20 cellular contexts compared by ENCODE assay signal in the genomic region with DNA sequence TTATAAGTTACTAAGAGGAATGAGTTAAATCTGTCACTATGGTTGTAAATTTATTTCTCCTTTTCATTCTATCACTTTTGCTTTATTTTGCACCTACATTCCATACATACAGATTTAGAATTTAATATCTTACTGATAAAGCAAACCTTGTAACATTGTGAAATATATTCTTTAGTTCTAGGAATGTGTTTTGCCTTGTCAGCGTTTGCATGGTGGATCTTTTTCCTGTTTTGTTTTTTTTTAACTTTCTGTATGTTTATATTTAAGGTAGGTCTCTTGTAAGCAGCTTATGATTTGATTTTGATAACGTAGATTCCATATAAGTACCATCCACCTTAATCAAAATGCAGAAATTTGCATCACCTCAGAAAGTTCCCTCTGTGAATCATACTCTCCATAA. TPM values are rescaled to one million over a fixed set of nuclear protein-coding genes. Genes with fewer than 3 reads are reported as not detected.
DNase-seq lines count a peak whose midpoint lies in the region; ATAC-seq, FAIRE-seq and TF ChIP-seq lines count a peak whose summit lies in the region.
"Had no signal": no experiment of that assay in that cellular context is flagged by ENCODE, and none has a peak within 500 bp of the region (broad histone marks: within the 10 kb centered on the region; RNA-seq: fewer than 3 reads in every experiment).

No MANE protein-coding gene starts in this region.

- intact Hi-C loops in activated CD4-positive, alpha-beta T cell treated with anti-CD3 and anti-CD28 coated beads for 36 hours (cut with DNase I, micrococcal nuclease), result no loop called here
- intact Hi-C loops in activated CD4-positive, alpha-beta T cell treated with anti-CD3 and anti-CD28 coated beads, Interleukin-2, amount 10 ng/mL, durations not matched to agents 24 days and 14 days (cut with micrococcal nuclease), result no loop called here

- no peaks in the 10 kb centered on the region for H3K27me3 Mint-ChIP-seq in activated CD4-positive, alpha-beta T cell treated with anti-CD3 and anti-CD28 coated beads for 36 hours
- H3K27me3 Mint-ChIP-seq in activated CD4-positive, alpha-beta T cell treated with anti-CD3 and anti-CD28 coated beads, Interleukin-2, amount 10 ng/mL, durations not matched to agents 24 days and 14 days, result no peaks in the 10 kb centered on the region
- no peaks in the 10 kb centered on the region for H3K27me3 Mint-ChIP-seq in activated naive CD8-positive, alpha-beta T cell
- no peaks in the 10 kb centered on the region for H3K27me3 Mint-ChIP-seq in activated naive CD8-positive, alpha-beta T cell treated with anti-CD3 and anti-CD28 coated beads for 36 hours
- H3K27me3 Mint-ChIP-seq in central memory CD8-positive, alpha-beta T cell, result no peaks in the 10 kb centered on the region
- H3K27me3 Mint-ChIP-seq: CD4-positive, alpha-beta memory T cell had no signal

- H3K27ac Mint-ChIP-seq in activated CD4-positive, alpha-beta T cell treated with anti-CD3 and anti-CD28 coated beads for 36 hours, result peak overlapping the region; percentile 43
- H3K27ac Mint-ChIP-seq in activated CD4-positive, alpha-beta T cell treated with anti-CD3 and anti-CD28 coated beads, Interleukin-2, amount 10 ng/mL, durations not matched to agents 24 days and 14 days, result no peak overlapping the region
- H3K27ac Mint-ChIP-seq in activated naive CD8-positive, alpha-beta T cell, result peak overlapping the region; percentile 13
- H3K27ac Mint-ChIP-seq in activated naive CD8-positive, alpha-beta T cell treated with anti-CD3 and anti-CD28 coated beads for 36 hours, result no peak overlapping the region
- peak overlapping the region; percentile 36 for H3K27ac Mint-ChIP-seq in central memory CD8-positive, alpha-beta T cell (ENCODE audit: low read depth)
- H3K27ac Mint-ChIP-seq in stimulated activated effector memory CD8-positive, alpha-beta T cell treated with anti-CD3 and anti-CD28 coated beads, Interleukin-12 subunit alpha, Interleukin-12 subunit beta, amount 100 ng/mL, for 72 hours, result no peak overlapping the region
- H3K27ac Mint-ChIP-seq: CD14-positive monocyte, GM23338, HFFc6 had no signal

- TF ChIP-seq POLR2A in A549 (IDR thresholded peaks at IDR 0.05; ENCODE audit: low read length), result no peak

- no peak for DNase-seq in activated CD4-positive, alpha-beta T cell treated with anti-CD3 and anti-CD28 coated beads for 36 hours
- no peak for DNase-seq in activated CD4-positive, alpha-beta T cell treated with anti-CD3 and anti-CD28 coated beads, Interleukin-2, amount 10 ng/mL, durations not matched to agents 24 days and 14 days
- DNase-seq in activated naive CD8-positive, alpha-beta T cell treated with anti-CD3 and anti-CD28 coated beads for 36 hours, result no peak
- no peak for DNase-seq in A549 (ENCODE audit: low read depth in 1 of 2, low spot score in 1 of 2)
- no peak for DNase-seq in central memory CD8-positive, alpha-beta T cell (ENCODE audit: low spot score in 2 of 2)
- DNase-seq in stimulated activated effector memory CD8-positive, alpha-beta T cell treated with anti-CD3 and anti-CD28 coated beads, Interleukin-12 subunit alpha, Interleukin-12 subunit beta, amount 100 ng/mL, for 72 hours (ENCODE audit: low spot score in 2 of 2), result no peak
- DNase-seq: CD4-positive, alpha-beta memory T cell; DMS153; DMS79; GDM1; H7; HFFc6 had no signal

- 90% methylated on average over 2 of the region's 2 CpGs for WGBS in A549 (ENCODE audit: missing lambda C conversion rate)

- H3K4me3 ChIP-seq in A549, result no peak overlapping the region
- H3K4me3 ChIP-seq: BLaER1, GM23338 had no signal

- no peaks in the 10 kb centered on the region for H3K9me3 ChIP-seq in A549
- H3K9me3 ChIP-seq: BLaER1 had no signal

- ATAC-seq in activated CD4-positive, alpha-beta T cell treated with anti-CD3 and anti-CD28 coated beads for 36 hours, result no peak
- ATAC-seq in A549, result no peak
- no peak for ATAC-seq in central memory CD8-positive, alpha-beta T cell (replicated peaks; ENCODE audit: extremely low read depth, poor library complexity, severe bottlenecking)
- ATAC-seq in stimulated activated effector memory CD8-positive, alpha-beta T cell treated with anti-CD3 and anti-CD28 coated beads, Interleukin-12 subunit alpha, Interleukin-12 subunit beta, amount 100 ng/mL, for 72 hours, result no peak
- ATAC-seq: GM23338, HCT116 had no signal

- no peak overlapping the region for H3K27ac ChIP-seq in A549
- H3K27ac ChIP-seq: 22Rv1, BLaER1 had no signal

- no peaks in the 10 kb centered on the region for H3K9me3 Mint-ChIP-seq in activated CD4-positive, alpha-beta T cell treated with anti-CD3 and anti-CD28 coated beads for 36 hours (ENCODE audit: low read depth)
- H3K9me3 Mint-ChIP-seq in activated CD4-positive, alpha-beta T cell treated with anti-CD3 and anti-CD28 coated beads, Interleukin-2, amount 10 ng/mL, durations not matched to agents 24 days and 14 days, result no peaks in the 10 kb centered on the region
- H3K9me3 Mint-ChIP-seq in activated naive CD8-positive, alpha-beta T cell (ENCODE audit: low read depth), result no peaks in the 10 kb centered on the region
- H3K9me3 Mint-ChIP-seq in activated naive CD8-positive, alpha-beta T cell treated with anti-CD3 and anti-CD28 coated beads for 36 hours, result no peaks in the 10 kb centered on the region
- no peaks in the 10 kb centered on the region for H3K9me3 Mint-ChIP-seq in central memory CD8-positive, alpha-beta T cell
- no peaks in the 10 kb centered on the region for H3K9me3 Mint-ChIP-seq in stimulated activated effector memory CD8-positive, alpha-beta T cell treated with anti-CD3 and anti-CD28 coated beads, Interleukin-12 subunit alpha, Interleukin-12 subunit beta, amount 100 ng/mL, for 72 hours
- H3K9me3 Mint-ChIP-seq: CD4-positive, alpha-beta memory T cell; GM23338; HFFc6 had no signal

- peaks cover 51% of the 10 kb centered on the region for H3K4me1 Mint-ChIP-seq in activated CD4-positive, alpha-beta T cell treated with anti-CD3 and anti-CD28 coated beads for 36 hours
- peaks cover 29% of the 10 kb centered on the region for H3K4me1 Mint-ChIP-seq in activated CD4-positive, alpha-beta T cell treated with anti-CD3 and anti-CD28 coated beads, Interleukin-2, amount 10 ng/mL, durations not matched to agents 24 days and 14 days
- peaks cover 71% of the 10 kb centered on the region for H3K4me1 Mint-ChIP-seq in activated naive CD8-positive, alpha-beta T cell (ENCODE audit: low read depth)
- peaks cover 52% of the 10 kb centered on the region for H3K4me1 Mint-ChIP-seq in activated naive CD8-positive, alpha-beta T cell treated with anti-CD3 and anti-CD28 coated beads for 36 hours
- H3K4me1 Mint-ChIP-seq in central memory CD8-positive, alpha-beta T cell, result peaks cover 64% of the 10 kb centered on the region
- H3K4me1 Mint-ChIP-seq in stimulated activated effector memory CD8-positive, alpha-beta T cell treated with anti-CD3 and anti-CD28 coated beads, Interleukin-12 subunit alpha, Interleukin-12 subunit beta, amount 100 ng/mL, for 72 hours, result peaks cover 48% of the 10 kb centered on the region

- no peak for TF ChIP-seq RAD21 in A549 (conservative IDR thresholded peaks at IDR 0.05 in 1 of 2, IDR thresholded peaks at IDR 0.05 in 1 of 2)

- FAIRE-seq in A549 (lab: Jason Lieb, UNC), result no peak
- FAIRE-seq: GM12892, GM18507 had no signal

- no peak overlapping the region for H3K4me2 ChIP-seq in A549
- H3K4me2 ChIP-seq: BLaER1, GM23338 had no signal

- H3K4me3 Mint-ChIP-seq in activated CD4-positive, alpha-beta T cell treated with anti-CD3 and anti-CD28 coated beads for 36 hours, result no peak overlapping the region
- H3K4me3 Mint-ChIP-seq in activated CD4-positive, alpha-beta T cell treated with anti-CD3 and anti-CD28 coated beads, Interleukin-2, amount 10 ng/mL, durations not matched to agents 24 days and 14 days, result no peak overlapping the region
- no peak overlapping the region for H3K4me3 Mint-ChIP-seq in activated naive CD8-positive, alpha-beta T cell
- no peak overlapping the region for H3K4me3 Mint-ChIP-seq in activated naive CD8-positive, alpha-beta T cell treated with anti-CD3 and anti-CD28 coated beads for 36 hours
- H3K4me3 Mint-ChIP-seq in central memory CD8-positive, alpha-beta T cell, result peak overlapping the region; percentile 13
- no peak overlapping the region for H3K4me3 Mint-ChIP-seq in stimulated activated effector memory CD8-positive, alpha-beta T cell treated with anti-CD3 and anti-CD28 coated beads, Interleukin-12 subunit alpha, Interleukin-12 subunit beta, amount 100 ng/mL, for 72 hours
- H3K4me3 Mint-ChIP-seq: CD14-positive monocyte, GM23338, HFFc6 had no signal

- H3K4me1 ChIP-seq in A549, result no peaks in the 10 kb centered on the region
- H3K4me1 ChIP-seq: BLaER1 had no signal

- CTCF ChIA-PET in activated CD4-positive, alpha-beta T cell treated with anti-CD3 and anti-CD28 coated beads for 36 hours (lab: Charles Lee), result no interaction called here
- CTCF ChIA-PET in A549 (lab: Yijun Ruan, JAX), result no interaction called here

- TF ChIP-seq EP300 in A549 (IDR thresholded peaks at IDR 0.05), result no peak

- POLR2A ChIA-PET in activated CD4-positive, alpha-beta T cell treated with anti-CD3 and anti-CD28 coated beads for 36 hours (lab: Charles Lee), result no interaction called here
- POLR2A ChIA-PET in A549 (lab: Yijun Ruan, JAX), result no interaction called here

- TF ChIP-seq CTCF in A549 (IDR thresholded peaks at IDR 0.05), result no peak

- peaks cover 6% of the 10 kb centered on the region for H3K36me3 Mint-ChIP-seq in activated CD4-positive, alpha-beta T cell treated with anti-CD3 and anti-CD28 coated beads for 36 hours (ENCODE audit: low read depth)
- peaks cover 14% of the 10 kb centered on the region for H3K36me3 Mint-ChIP-seq in activated CD4-positive, alpha-beta T cell treated with anti-CD3 and anti-CD28 coated beads, Interleukin-2, amount 10 ng/mL, durations not matched to agents 24 days and 14 days (ENCODE audit: low read depth)
- H3K36me3 Mint-ChIP-seq in activated naive CD8-positive, alpha-beta T cell, result peaks cover 8% of the 10 kb centered on the region
- H3K36me3 Mint-ChIP-seq in activated naive CD8-positive, alpha-beta T cell treated with anti-CD3 and anti-CD28 coated beads for 36 hours, result peaks cover 13% of the 10 kb centered on the region
- H3K36me3 Mint-ChIP-seq in central memory CD8-positive, alpha-beta T cell (ENCODE audit: insufficient read depth), result peaks cover 9% of the 10 kb centered on the region
- peaks cover 14% of the 10 kb centered on the region for H3K36me3 Mint-ChIP-seq in stimulated activated effector memory CD8-positive, alpha-beta T cell treated with anti-CD3 and anti-CD28 coated beads, Interleukin-12 subunit alpha, Interleukin-12 subunit beta, amount 100 ng/mL, for 72 hours

TF ChIP-seq in A549, 52 proteins besides CTCF, POLR2A, EP300 and RAD21 (continues in another document):
- no peak for TF ChIP-seq NR3C1 (IDR thresholded peaks at IDR 0.05)

RNA-seq across cellular contexts. Expression of a gene that starts 16.4 kb away (rescaled TPM):
- total RNA-seq in activated CD4-positive, alpha-beta T cell treated with anti-CD3 and anti-CD28 coated beads for 36 hours, result 1 to 10 TPM; 9.3 TPM
- total RNA-seq in activated CD4-positive, alpha-beta T cell treated with anti-CD3 and anti-CD28 coated beads, Interleukin-2, amount 10 ng/mL, durations not matched to agents 24 days and 14 days, result 16.5 and 17.4 TPM in 2 replicates
- total RNA-seq in activated naive CD8-positive, alpha-beta T cell treated with anti-CD3 and anti-CD28 coated beads for 36 hours, result 10 to 100 TPM; 12.8 to 13.9 TPM
- polyA plus RNA-seq in A549 (2011; rRNA removed), result 11.7 and 13.2 TPM in 2 replicates
- polyA plus RNA-seq in A549 (2012; cell fraction: cytosol; rRNA removed), result 4.1 and 5.0 TPM in 2 replicates
- polyA plus RNA-seq in A549 (2012; cell fraction: nucleus; rRNA removed), result 6.8 and 8.0 TPM in 2 replicates
- polyA plus RNA-seq in A549 (2017; fragmentation: RNase III; extraction: RNeasy Plus Mini Kit Qiagen cat#74134 plus additional on column Dnase treatment), result 7.1 to 7.4 TPM (median 7.3 TPM) in 3 replicates
- polyA minus RNA-seq in A549 (2011; rRNA and poly(A)+ RNA removed), result 12.9 and 13.1 TPM in 2 replicates

Comparison
In these comparisons a context has a peak if more than half of its experiments do, and no peak if none do; other contexts are left out.
1. H3K27ac Mint-ChIP-seq: peak in activated CD4-positive, alpha-beta T cell treated with anti-CD3 and anti-CD28 coated beads for 36 hours (single experiment), activated naive CD8-positive, alpha-beta T cell (single experiment) and central memory CD8-positive, alpha-beta T cell (single experiment); none in activated CD4-positive, alpha-beta T cell treated with anti-CD3 and anti-CD28 coated beads, Interleukin-2, amount 10 ng/mL, durations not matched to agents 24 days and 14 days (single experiment), activated naive CD8-positive, alpha-beta T cell treated with anti-CD3 and anti-CD28 coated beads for 36 hours (single experiment) and stimulated activated effector memory CD8-positive, alpha-beta T cell treated with anti-CD3 and anti-CD28 coated beads, Interleukin-12 subunit alpha, Interleukin-12 subunit beta, amount 100 ng/mL, for 72 hours (single experiment).